Comparison of ENCODE assay signal across 1 cellular context in genomic region chr17:44216173-44216572, GRCh38.
TF ChIP-seq lines count a peak whose summit lies in the region.

No MANE protein-coding gene starts in this region.

TF ChIP-seq in GM12878, 131 proteins besides CTCF, POLR2A, EP300 and RAD21:
- TF ChIP-seq SIN3A (IDR thresholded peaks at IDR 0.05; ENCODE audit: low read depth, low read length), result 0 out of 2 replicates have a peak, but pooled peaks have one; percentile 16
- TF ChIP-seq ZNF384 (IDR thresholded peaks at IDR 0.05; ENCODE audit: borderline replicate concordance, low read depth, low read length), result no peak
- 0 out of 2 replicates have a peak, but pooled peaks have one; percentile 22 for TF ChIP-seq SMARCA5 (IDR thresholded peaks at IDR 0.05)
- 0 out of 2 replicates have a peak, but pooled peaks have one; percentile 66 for TF ChIP-seq RCOR1 (conservative IDR thresholded peaks at IDR 0.05; ENCODE audit: low read depth, low read length)
- peak; percentile 64 for TF ChIP-seq IKZF1 (conservative IDR thresholded peaks at IDR 0.05)
- peak; percentile 84; the same call in 1 of the 2 replicates for TF ChIP-seq ZNF687 (IDR thresholded peaks at IDR 0.05)
- no peak for TF ChIP-seq ZZZ3 (IDR thresholded peaks at IDR 0.05; ENCODE audit: control insufficient read depth, insufficient read length, low read depth)
- peak; percentile 36; the same call in 1 of the 2 replicates for TF ChIP-seq ATF7 (IDR thresholded peaks at IDR 0.05; ENCODE audit: low read depth)
- peak; percentile 76 for TF ChIP-seq MXI1 (IDR thresholded peaks at IDR 0.05; ENCODE audit: low read depth, low read length)
- peak; percentile 82 for TF ChIP-seq RUNX3 (IDR thresholded peaks at IDR 0.05; ENCODE audit: low read length)
- peak; percentile 79 for TF ChIP-seq SPI1 (IDR thresholded peaks at IDR 0.05; ENCODE audit: borderline replicate concordance, insufficient read depth, low read depth, low read length)
- TF ChIP-seq, protein P1, sequence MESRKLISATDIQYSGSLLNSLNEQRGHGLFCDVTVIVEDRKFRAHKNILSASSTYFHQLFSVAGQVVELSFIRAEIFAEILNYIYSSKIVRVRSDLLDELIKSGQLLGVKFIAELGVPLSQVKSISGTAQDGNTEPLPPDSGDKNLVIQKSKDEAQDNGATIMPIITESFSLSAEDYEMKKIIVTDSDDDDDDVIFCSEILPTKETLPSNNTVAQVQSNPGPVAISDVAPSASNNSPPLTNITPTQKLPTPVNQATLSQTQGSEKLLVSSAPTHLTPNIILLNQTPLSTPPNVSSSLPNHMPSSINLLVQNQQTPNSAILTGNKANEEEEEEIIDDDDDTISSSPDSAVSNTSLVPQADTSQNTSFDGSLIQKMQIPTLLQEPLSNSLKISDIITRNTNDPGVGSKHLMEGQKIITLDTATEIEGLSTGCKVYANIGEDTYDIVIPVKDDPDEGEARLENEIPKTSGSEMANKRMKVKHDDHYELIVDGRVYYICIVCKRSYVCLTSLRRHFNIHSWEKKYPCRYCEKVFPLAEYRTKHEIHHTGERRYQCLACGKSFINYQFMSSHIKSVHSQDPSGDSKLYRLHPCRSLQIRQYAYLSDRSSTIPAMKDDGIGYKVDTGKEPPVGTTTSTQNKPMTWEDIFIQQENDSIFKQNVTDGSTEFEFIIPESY (IDR thresholded peaks at IDR 0.05), result no peak
- peak; percentile 48 for TF ChIP-seq JUNB (IDR thresholded peaks at IDR 0.05)
- 0 out of 2 replicates have a peak, but pooled peaks have one; percentile 40 for TF ChIP-seq ZBED1 (IDR thresholded peaks at IDR 0.05; ENCODE audit: borderline replicate concordance)
- TF ChIP-seq NKRF (conservative IDR thresholded peaks at IDR 0.05), result no peak
- peak; percentile 68; the same call in 1 of the 2 replicates for TF ChIP-seq POLR2AphosphoS5 (IDR thresholded peaks at IDR 0.05; ENCODE audit: low read length)
- no peak for TF ChIP-seq TAF1 (IDR thresholded peaks at IDR 0.05; ENCODE audit: borderline replicate concordance, low read depth, low read length)
- no peak for TF ChIP-seq CHD1 (IDR thresholded peaks at IDR 0.05; ENCODE audit: low read depth, low read length)
- TF ChIP-seq EED (IDR thresholded peaks at IDR 0.05; ENCODE audit: low read depth), result peak; percentile 47; the same call in 1 of the 2 replicates
- TF ChIP-seq MYC (IDR thresholded peaks at IDR 0.05; ENCODE audit: insufficient read depth, insufficient read length, insufficient replicate concordance, low read length, severe bottlenecking), result no peak
- peak in 1 of 2 experiments; percentile 46; a peak in 1 of 4 replicates for TF ChIP-seq BHLHE40 (IDR thresholded peaks at IDR 0.05; ENCODE audit: borderline replicate concordance in 1 of 2, low read depth in 2 of 2, low read length in 1 of 2)
- no peak for TF ChIP-seq PML (IDR thresholded peaks at IDR 0.05; ENCODE audit: low read length)
- TF ChIP-seq, protein P2, sequence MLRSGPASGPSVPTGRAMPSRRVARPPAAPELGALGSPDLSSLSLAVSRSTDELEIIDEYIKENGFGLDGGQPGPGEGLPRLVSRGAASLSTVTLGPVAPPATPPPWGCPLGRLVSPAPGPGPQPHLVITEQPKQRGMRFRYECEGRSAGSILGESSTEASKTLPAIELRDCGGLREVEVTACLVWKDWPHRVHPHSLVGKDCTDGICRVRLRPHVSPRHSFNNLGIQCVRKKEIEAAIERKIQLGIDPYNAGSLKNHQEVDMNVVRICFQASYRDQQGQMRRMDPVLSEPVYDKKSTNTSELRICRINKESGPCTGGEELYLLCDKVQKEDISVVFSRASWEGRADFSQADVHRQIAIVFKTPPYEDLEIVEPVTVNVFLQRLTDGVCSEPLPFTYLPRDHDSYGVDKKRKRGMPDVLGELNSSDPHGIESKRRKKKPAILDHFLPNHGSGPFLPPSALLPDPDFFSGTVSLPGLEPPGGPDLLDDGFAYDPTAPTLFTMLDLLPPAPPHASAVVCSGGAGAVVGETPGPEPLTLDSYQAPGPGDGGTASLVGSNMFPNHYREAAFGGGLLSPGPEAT (IDR thresholded peaks at IDR 0.05; ENCODE audit: low read depth), result no peak
- TF ChIP-seq HDAC6 (IDR thresholded peaks at IDR 0.05; ENCODE audit: unreplicated experiment), result no peak
- TF ChIP-seq DPF2 (IDR thresholded peaks at IDR 0.05), result peak; percentile 54
- peak; percentile 52 to 61; a peak in 3 of 4 replicates for TF ChIP-seq IKZF2 (IDR thresholded peaks at IDR 0.05)
- peak; percentile 19 for TF ChIP-seq SP1 (IDR thresholded peaks at IDR 0.05; ENCODE audit: low read depth, low read length)
- TF ChIP-seq MYB (IDR thresholded peaks at IDR 0.05; ENCODE audit: borderline replicate concordance, low read depth, low read length), result no peak
- TF ChIP-seq PAX5 (IDR thresholded peaks at IDR 0.05; ENCODE audit: borderline replicate concordance, low read depth, low read length), result 0 out of 2 replicates have a peak, but pooled peaks have one; percentile 9
- TF ChIP-seq ETV6 (conservative IDR thresholded peaks at IDR 0.05 in 1 of 2, IDR thresholded peaks at IDR 0.05 in 1 of 2; ENCODE audit: borderline replicate concordance in 1 of 2, low read depth in 1 of 2), result peak in 1 of 2 experiments; percentile 85; a peak in 2 of 4 replicates
- no peak for TF ChIP-seq SRF (IDR thresholded peaks at IDR 0.05; ENCODE audit: low read depth in 2 of 2, low read length in 2 of 2)
- TF ChIP-seq, protein P3, sequence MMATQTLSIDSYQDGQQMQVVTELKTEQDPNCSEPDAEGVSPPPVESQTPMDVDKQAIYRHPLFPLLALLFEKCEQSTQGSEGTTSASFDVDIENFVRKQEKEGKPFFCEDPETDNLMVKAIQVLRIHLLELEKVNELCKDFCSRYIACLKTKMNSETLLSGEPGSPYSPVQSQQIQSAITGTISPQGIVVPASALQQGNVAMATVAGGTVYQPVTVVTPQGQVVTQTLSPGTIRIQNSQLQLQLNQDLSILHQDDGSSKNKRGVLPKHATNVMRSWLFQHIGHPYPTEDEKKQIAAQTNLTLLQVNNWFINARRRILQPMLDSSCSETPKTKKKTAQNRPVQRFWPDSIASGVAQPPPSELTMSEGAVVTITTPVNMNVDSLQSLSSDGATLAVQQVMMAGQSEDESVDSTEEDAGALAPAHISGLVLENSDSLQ (IDR thresholded peaks at IDR 0.05), result peak; percentile 84
- TF ChIP-seq MTA2 (IDR thresholded peaks at IDR 0.05; ENCODE audit: low read depth), result 0 out of 2 replicates have a peak, but pooled peaks have one; percentile 25
- peak; percentile 51 for TF ChIP-seq FOXK2 (IDR thresholded peaks at IDR 0.05)
- no peak for TF ChIP-seq IRF4 (IDR thresholded peaks at IDR 0.05; ENCODE audit: low read depth, low read length)
- no peak for TF ChIP-seq USF1 (IDR thresholded peaks at IDR 0.05; ENCODE audit: borderline replicate concordance, extremely low read length, insufficient read depth, low read depth, low read length)
- no peak for TF ChIP-seq SREBF2 (IDR thresholded peaks at IDR 0.05; ENCODE audit: low read length)
